In genomic region chr6:158783167-158783450, GRCh38 we compare ENCODE assay signal across 29 cellular contexts. TPM values are rescaled to one million over a fixed set of nuclear protein-coding genes. Genes with fewer than 3 reads are reported as not detected.
DNase-seq lines count a peak whose midpoint lies in the region; ATAC-seq, FAIRE-seq and TF ChIP-seq lines count a peak whose summit lies in the region.
"Had no signal": no experiment of that assay in that cellular context is flagged by ENCODE, and none has a peak within 500 bp of the region (broad histone marks: within the 10 kb centered on the region; RNA-seq: fewer than 3 reads in every experiment).

No MANE protein-coding gene starts in this region.

- H3K79me2 ChIP-seq in GM23338 (replicated peaks; ENCODE audit: insufficient read depth) (peaks cover 100% of the 10 kb centered on the region), keratinocyte (ENCODE audit: control insufficient read depth, insufficient read depth, low read length) (peaks cover 63% of the 10 kb centered on the region)

- no peak overlapping the region for H3K4me3 Mint-ChIP-seq in GM23338
- no peak overlapping the region for H3K4me3 Mint-ChIP-seq in stimulated activated naive B cell treated with anti-CD40 and anti-IgM and Interleukin-4, amounts not matched to agents 10 μg/mL and 1 μg/mL and 100 μg/mL, for 72 hours
- H3K4me3 Mint-ChIP-seq: activated B cell treated with CpG ODN at 0.5 μM for 24 hours; dendritic cell treated with granulocyte-macrophage colony-stimulating factor and Interleukin-4, amounts not matched to agents 40 ng/mL and 50 ng/mL, for 4 days had no signal

- H3K9me1 ChIP-seq in keratinocyte (ENCODE audit: control insufficient read depth, extremely low read depth, insufficient read depth, low read length) = peaks cover 4% of the 10 kb centered on the region

- no peak overlapping the region for H3K9ac ChIP-seq in keratinocyte (ENCODE audit: control insufficient read depth, extremely low read depth, insufficient read depth, low read length)
- H3K9ac ChIP-seq: GM23248 had no signal

- H2AFZ ChIP-seq in GM23338 (no peak overlapping the region), keratinocyte (ENCODE audit: control insufficient read depth, low read length) (no peak overlapping the region)
- H2AFZ ChIP-seq: GM23248 had no signal

- FAIRE-seq in keratinocyte (lab: Jason Lieb, UNC) = no peak
- FAIRE-seq: astrocyte, endometrium, small intestine had no signal

- H3K9me2 ChIP-seq in GM23338 (ENCODE audit: insufficient read depth) = no peaks in the 10 kb centered on the region

- dilution Hi-C loops in keratinocyte (cut with MboI; ENCODE audit: extremely low pct_ligation_motif_present, low sequenced_read_pairs) = no loop called here

- H3K27ac ChIP-seq in GM23338 (ENCODE audit: low read depth) (peak overlapping the region; percentile 51; the same call in 1 of the 2 replicates), RWPE2 (ENCODE audit: poor library complexity, severe bottlenecking) (peak overlapping the region; percentile 92), keratinocyte (ENCODE audit: control insufficient read depth, insufficient read depth, low read length) (peak overlapping the region; percentile 56)
- H3K27ac ChIP-seq: GM23248, upper lobe of right lung had no signal

- H3K9me3 ChIP-seq in RWPE2 (ENCODE audit: severe bottlenecking) (no peaks in the 10 kb centered on the region), keratinocyte (ENCODE audit: control insufficient read depth, low read depth, low read length) (no peaks in the 10 kb centered on the region)
- H3K9me3 ChIP-seq: upper lobe of right lung had no signal

- H3K4me1 ChIP-seq in GM23338 (ENCODE audit: insufficient read depth) (no peaks in the 10 kb centered on the region; the same call in 1 of the 2 replicates), RWPE2 (ENCODE audit: insufficient read depth, poor library complexity, severe bottlenecking) (peaks cover 42% of the 10 kb centered on the region), keratinocyte (ENCODE audit: control insufficient read depth, extremely low read depth, insufficient read depth, low read length) (peaks cover 70% of the 10 kb centered on the region)

- H3K9me3 Mint-ChIP-seq in GM23338 = no peaks in the 10 kb centered on the region
- H3K9me3 Mint-ChIP-seq in stimulated activated naive B cell treated with anti-CD40 and anti-IgM and Interleukin-4, amounts not matched to agents 10 μg/mL and 1 μg/mL and 100 μg/mL, for 72 hours = no peaks in the 10 kb centered on the region
- H3K9me3 Mint-ChIP-seq: activated B cell treated with CpG ODN at 0.5 μM for 24 hours; central memory CD8-positive, alpha-beta T cell; dendritic cell treated with granulocyte-macrophage colony-stimulating factor and Interleukin-4, amounts not matched to agents 40 ng/mL and 50 ng/mL, for 4 days; naive thymus-derived CD8-positive, alpha-beta T cell had no signal

- H3K27ac Mint-ChIP-seq in GM23338 = no peak overlapping the region
- peak overlapping the region; percentile 31 for H3K27ac Mint-ChIP-seq in stimulated activated naive B cell treated with anti-CD40 and anti-IgM and Interleukin-4, amounts not matched to agents 10 μg/mL and 1 μg/mL and 100 μg/mL, for 72 hours
- H3K27ac Mint-ChIP-seq: activated B cell treated with CpG ODN at 0.5 μM for 24 hours; dendritic cell treated with granulocyte-macrophage colony-stimulating factor and Interleukin-4, amounts not matched to agents 40 ng/mL and 50 ng/mL, for 4 days had no signal

- DNase-seq in GM23338 (ENCODE audit: low spot score) (no peak), RWPE2 (ENCODE audit: low spot score) (no peak), keratinocyte (ENCODE audit: low read depth, low spot score) (no peak), H7 (no peak), activated gamma-delta T cell treated with Interleukin-2 at 50 U/mL for 16 hours (no peak)
- DNase-seq in stimulated activated naive B cell treated with anti-CD40 and anti-IgM and Interleukin-4, amounts not matched to agents 10 μg/mL and 1 μg/mL and 100 μg/mL, for 72 hours = no peak
- DNase-seq: activated B cell treated with CpG ODN at 0.5 μM for 24 hours; activated CD8-positive, alpha-beta memory T cell treated with anti-CD3 and anti-CD28 coated beads, Interleukin-2, amount 50 U/mL, for 4 hours; GM23248; IMR-90; left ventricle myocardium superior; midbrain; naive thymus-derived CD8-positive, alpha-beta T cell; NCI-H1092 treated with DMSO at 0.1 percent for 48 hours; NCI-H187 treated with DMSO at 0.1 percent for 48 hours; NCI-H524; NK-92 treated with Interleukin-12 subunit alpha and Interleukin-12 subunit beta, amount 100 ng/mL, for 24 hours; nucleus accumbens; PC-3; SHP77 treated with DMSO at 0.1 percent for 48 hours; small intestine; stimulated activated CD8-positive, alpha-beta memory T cell treated with anti-CD3 and anti-CD28 coated beads, Interleukin-4, amount 100 ng/mL, for 48 hours; SW 1271; upper lobe of right lung had no signal

- H3K27me3 Mint-ChIP-seq in GM23338 (ENCODE audit: insufficient read depth, low read depth, poor library complexity) = no peaks in the 10 kb centered on the region
- H3K27me3 Mint-ChIP-seq in stimulated activated naive B cell treated with anti-CD40 and anti-IgM and Interleukin-4, amounts not matched to agents 10 μg/mL and 1 μg/mL and 100 μg/mL, for 72 hours = no peaks in the 10 kb centered on the region
- H3K27me3 Mint-ChIP-seq: activated B cell treated with CpG ODN at 0.5 μM for 24 hours; central memory CD8-positive, alpha-beta T cell; dendritic cell treated with granulocyte-macrophage colony-stimulating factor and Interleukin-4, amounts not matched to agents 40 ng/mL and 50 ng/mL, for 4 days; naive thymus-derived CD8-positive, alpha-beta T cell had no signal

- TF ChIP-seq CTCF in GM23338 (conservative IDR thresholded peaks at IDR 0.05; ENCODE audit: low read depth in 2 of 2) (no peak), RWPE2 (IDR thresholded peaks at IDR 0.05; ENCODE audit: poor library complexity, severe bottlenecking) (no peak), keratinocyte (optimal IDR thresholded peaks at IDR 0.05 in 1 of 3, IDR thresholded peaks at IDR 0.05 in 1 of 3, conservative IDR thresholded peaks at IDR 0.05 in 1 of 3; ENCODE audit: extremely low read depth in 1 of 3, insufficient read depth in 2 of 3, low read length in 3 of 3) (no peak)

- H3K36me3 ChIP-seq in GM23338 (ENCODE audit: insufficient read depth) = peaks cover 90% of the 10 kb centered on the region
- peaks cover 100% of the 10 kb centered on the region for H3K36me3 ChIP-seq in RWPE2 (ENCODE audit: low read depth)
- H3K36me3 ChIP-seq in keratinocyte (ENCODE audit: control insufficient read depth in 2 of 2, extremely low read depth in 1 of 2, insufficient read depth in 2 of 2, low read length in 2 of 2) = peaks cover 55 to 65% of the 10 kb centered on the region in 2 experiments
- peaks cover 68% of the 10 kb centered on the region for H3K36me3 ChIP-seq in H7 (replicated peaks; ENCODE audit: control insufficient read depth, insufficient read depth, low read length)

- no peak overlapping the region for H3K4me2 ChIP-seq in GM23338
- no peak overlapping the region for H3K4me2 ChIP-seq in keratinocyte (ENCODE audit: control insufficient read depth, extremely low read depth, insufficient read depth, low read depth, low read length)

- peaks cover 36% of the 10 kb centered on the region; the same call in 1 of the 2 replicates for H3F3A ChIP-seq in GM23338 (replicated peaks; ENCODE audit: low read depth)

- H3K4me1 Mint-ChIP-seq in GM23338 = peaks cover 25% of the 10 kb centered on the region; the same call in 2 of the 3 replicates
- peaks cover 10 to 31% of the 10 kb centered on the region in 2 donors for H3K4me1 Mint-ChIP-seq in stimulated activated naive B cell treated with anti-CD40 and anti-IgM and Interleukin-4, amounts not matched to agents 10 μg/mL and 1 μg/mL and 100 μg/mL, for 72 hours

- peaks cover 68% of the 10 kb centered on the region for H4K20me1 ChIP-seq in GM23338 (replicated peaks; ENCODE audit: insufficient read depth)
- H4K20me1 ChIP-seq in keratinocyte (ENCODE audit: control insufficient read depth, extremely low read depth, insufficient read depth, low read length) = no peaks in the 10 kb centered on the region

- H3K4me3 ChIP-seq in GM23338 (no peak overlapping the region), RWPE2 (ENCODE audit: severe bottlenecking) (no peak overlapping the region), keratinocyte (ENCODE audit: control insufficient read depth in 2 of 3, extremely low read depth in 1 of 3, insufficient read depth in 2 of 3, low read depth in 1 of 3, low read length in 3 of 3) (no peak overlapping the region), H7 (ENCODE audit: insufficient read depth, low read depth, low read length) (no peak overlapping the region)
- H3K4me3 ChIP-seq: GM23248, upper lobe of right lung had no signal

- ATAC-seq in GM23338 = no peak; the same call in 2 of the 3 replicates
- ATAC-seq in RWPE2 (ENCODE audit: low read depth) = no peak
- ATAC-seq in stimulated activated naive B cell treated with anti-CD40 and anti-IgM and Interleukin-4, amounts not matched to agents 10 μg/mL and 1 μg/mL and 100 μg/mL, for 72 hours (replicated peaks) = no peak
- ATAC-seq in HG02981 (IDR thresholded peaks at IDR 0.05; ENCODE audit: unreplicated experiment) = no peak
- ATAC-seq: left ventricle myocardium superior; naive thymus-derived CD8-positive, alpha-beta T cell; PC-3; upper lobe of right lung had no signal

- H3K27me3 ChIP-seq in GM23338 (ENCODE audit: insufficient read depth) (no peaks in the 10 kb centered on the region), RWPE2 (ENCODE audit: insufficient read depth, poor library complexity, severe bottlenecking) (no peaks in the 10 kb centered on the region), keratinocyte (ENCODE audit: control insufficient read depth, extremely low read depth, insufficient read depth, low read length) (no peaks in the 10 kb centered on the region), H7 (ENCODE audit: control insufficient read depth, insufficient read depth, low read length) (no peaks in the 10 kb centered on the region)
- H3K27me3 ChIP-seq: upper lobe of right lung had no signal

- H3K36me3 Mint-ChIP-seq in GM23338 (ENCODE audit: low read depth) = peaks cover 92% of the 10 kb centered on the region
- H3K36me3 Mint-ChIP-seq in stimulated activated naive B cell treated with anti-CD40 and anti-IgM and Interleukin-4, amounts not matched to agents 10 μg/mL and 1 μg/mL and 100 μg/mL, for 72 hours = peaks cover 63 to 78% of the 10 kb centered on the region in 2 donors

TF ChIP-seq in GM23338, 12 proteins besides CTCF, POLR2A, EP300 and RAD21 (continues in another document):
- TF ChIP-seq ZNF331 (CRISPR knock-in tag; IDR thresholded peaks at IDR 0.05; ENCODE audit: low read depth) = no peak

RNA-seq across cellular contexts. Expression of gene EZR, which starts 36.1 kb away (rescaled TPM):
- total RNA-seq in GM23338 (2014; rRNA removed; shearing (Covaris generic)) = 208 and 209 TPM in 2 replicates
- polyA plus RNA-seq in GM23338 (2016; fragmentation: Nextera tagmentation; extraction: Ambion mirVana) (188 and 199 TPM in 2 replicates), keratinocyte (261 to 315 TPM (median 277 TPM) in 3 replicates)
- polyA plus RNA-seq in keratinocyte (2011; ENCODE audit: low read depth) = 132 TPM
- 255 and 263 TPM in 2 replicates for polyA plus RNA-seq in keratinocyte (2011; cell fraction: cytosol; rRNA removed)
- polyA plus RNA-seq in keratinocyte (2011; cell fraction: nucleus; rRNA removed) = 396 and 431 TPM in 2 replicates
- polyA plus RNA-seq in keratinocyte (2012; ENCODE audit: low replicate concordance) = 252 and 297 TPM in 2 replicates
- polyA minus RNA-seq in keratinocyte = 201 to 226 TPM (median 219 TPM) in 3 replicates
- 188 TPM for polyA minus RNA-seq in keratinocyte (2011; cell fraction: cytosol; rRNA and poly(A)+ RNA removed)
- 136 and 235 TPM in 2 replicates for polyA minus RNA-seq in keratinocyte (2011; cell fraction: nucleus; rRNA and poly(A)+ RNA removed)
- 203 and 216 TPM in 2 replicates for total RNA-seq in H7 (2014; rRNA removed; shearing (Covaris generic))
